ENCODE assay signal across 9 cellular contexts in genomic region chrX:84144991-84145390, GRCh38. TPM values are rescaled to one million over a fixed set of nuclear protein-coding genes. Genes with fewer than 3 reads are reported as not detected.
"Had no signal": no experiment of that assay in that cellular context is flagged by ENCODE, and none has a peak within 500 bp of the region (broad histone marks: within the 10 kb centered on the region; RNA-seq: fewer than 3 reads in every experiment).

No MANE protein-coding gene starts in this region.

- H3K4me1 ChIP-seq: HAP-1 had no signal

- ATAC-seq: HCT116, HepG2 had no signal

- FAIRE-seq: HepG2 had no signal

- H3K36me3 ChIP-seq: HAP-1 had no signal

- DNase-seq: GOT3, H7, KBM-7 had no signal

- H3K9me3 ChIP-seq: HAP-1 had no signal

- H3K4me3 ChIP-seq: GM23248, HAP-1 had no signal

- H3K27ac ChIP-seq: GM23248, HL-60 had no signal

RNA-seq across cellular contexts. Expression of gene RPS6KA6, which starts 43.0 kb away (rescaled TPM):
- total RNA-seq: HepG2, HT1080 had no signal
- polyA plus RNA-seq: HepG2 had no signal
